Comparison of ENCODE assay signal across 1 cellular context in genomic region chr1:116537898-116538297, GRCh38.
TF ChIP-seq lines count a peak whose summit lies in the region.

No MANE protein-coding gene starts in this region.

TF ChIP-seq in GM12878, 131 proteins besides CTCF, POLR2A, EP300 and RAD21:
- TF ChIP-seq HDGF (IDR thresholded peaks at IDR 0.05) (no peak), CEBPB (IDR thresholded peaks at IDR 0.05; ENCODE audit: borderline replicate concordance in 1 of 2, low read depth in 2 of 2, low read length in 2 of 2) (no peak), RBBP5 (conservative IDR thresholded peaks at IDR 0.05) (no peak), E4F1 (IDR thresholded peaks at IDR 0.05; ENCODE audit: borderline replicate concordance, partially characterized antibody) (no peak), KLF5 (IDR thresholded peaks at IDR 0.05; ENCODE audit: partially characterized antibody) (no peak), BCL3 (IDR thresholded peaks at IDR 0.05; ENCODE audit: borderline replicate concordance, insufficient read depth, low read depth, low read length, poor library complexity, severe bottlenecking) (no peak), BHLHE40 (IDR thresholded peaks at IDR 0.05; ENCODE audit: borderline replicate concordance in 1 of 2, low read depth in 2 of 2, low read length in 1 of 2) (no peak), NFIC (IDR thresholded peaks at IDR 0.05; ENCODE audit: low read depth, low read length) (no peak), ZBED1 (IDR thresholded peaks at IDR 0.05; ENCODE audit: borderline replicate concordance) (no peak), RELB (IDR thresholded peaks at IDR 0.05; ENCODE audit: low read depth) (no peak), HDAC2 (IDR thresholded peaks at IDR 0.05) (no peak), MTA3 (IDR thresholded peaks at IDR 0.05; ENCODE audit: borderline replicate concordance, low read length) (no peak), PAX8 (IDR thresholded peaks at IDR 0.05) (no peak), CBX3 (IDR thresholded peaks at IDR 0.05; ENCODE audit: borderline replicate concordance, low read depth) (no peak), SMARCA5 (IDR thresholded peaks at IDR 0.05) (no peak)
